21 cellular contexts compared by ENCODE assay signal in genomic region chr18:2147424-2147823, GRCh38.
DNase-seq lines count a peak whose midpoint lies in the region; ATAC-seq and TF ChIP-seq lines count a peak whose summit lies in the region.
"Had no signal": no experiment of that assay in that cellular context is flagged by ENCODE, and none has a peak within 500 bp of the region (broad histone marks: within the 10 kb centered on the region; RNA-seq: fewer than 3 reads in every experiment).

No MANE protein-coding gene starts in this region.

- ATAC-seq in HG02885 (IDR thresholded peaks at IDR 0.05; ENCODE audit: poor library complexity, unreplicated experiment), result no peak
- ATAC-seq: activated CD4-positive, alpha-beta T cell treated with anti-CD3 and anti-CD28 coated beads for 36 hours; left lobe of liver; upper lobe of right lung had no signal

- no peak overlapping the region for H3K27ac ChIP-seq in A673 (ENCODE audit: low read depth, low read length, poor library complexity, severe bottlenecking)
- H3K27ac ChIP-seq in endodermal cell (ENCODE audit: low read depth, low read length), result no peak overlapping the region
- H3K27ac ChIP-seq: C4-2B, Peyer's patch, upper lobe of right lung had no signal

- no peaks in the 10 kb centered on the region for H3K36me3 Mint-ChIP-seq in endodermal cell (ENCODE audit: low read depth)
- H3K36me3 Mint-ChIP-seq: naive B cell had no signal

- peaks cover 6% of the 10 kb centered on the region for H3K4me1 Mint-ChIP-seq in endodermal cell
- H3K4me1 Mint-ChIP-seq: activated CD4-positive, alpha-beta T cell treated with anti-CD3 and anti-CD28 coated beads for 36 hours; naive B cell had no signal

- no peak overlapping the region for H3K4me3 Mint-ChIP-seq in endodermal cell
- H3K4me3 Mint-ChIP-seq: activated CD4-positive, alpha-beta T cell treated with anti-CD3 and anti-CD28 coated beads for 36 hours; activated T-cell treated with anti-CD3 and anti-CD28 coated beads, Interleukin-2, amount 50 U/mL, for 24 hours; naive B cell had no signal

- H3K9me3 ChIP-seq in A673 (ENCODE audit: low read depth, low read length, poor library complexity, severe bottlenecking) (no peaks in the 10 kb centered on the region), endodermal cell (ENCODE audit: control insufficient read depth, low read length) (peaks cover 9% of the 10 kb centered on the region)
- H3K9me3 ChIP-seq: Peyer's patch, upper lobe of right lung had no signal

- 84% methylated on average over 5 of the region's 6 CpGs; no CpG with 5 or more reads in 1 of the 2 experiments for WGBS in endodermal cell (ENCODE audit: insufficient coverage in 1 of 2, insufficient read length in 1 of 2), 2 experiments

- DNase-seq in A673 (ENCODE audit: low spot score), result peak; percentile 29
- peak; percentile 16 for DNase-seq in HFF-Myc (ENCODE audit: extremely low read depth, low read depth)
- DNase-seq in amniotic epithelial cell (ENCODE audit: low read depth), result peak; percentile 37
- DNase-seq in fibroblast of mammary gland (ENCODE audit: low read depth), result peak; percentile 67
- DNase-seq in inferior parietal cortex (ENCODE audit: extremely low spot score), result no peak
- DNase-seq in endodermal cell, result no peak
- no peak for DNase-seq in activated CD4-positive, alpha-beta T cell treated with anti-CD3 and anti-CD28 coated beads, Interleukin-2, amount 50 U/mL, for 48 hours
- DNase-seq: activated CD4-positive, alpha-beta T cell treated with anti-CD3 and anti-CD28 coated beads for 36 hours; activated T-cell treated with anti-CD3 and anti-CD28 coated beads, Interleukin-2, amount 50 U/mL, for 24 hours; KG1; naive B cell; NCI-H1694; NCI-H510A treated with DMSO at 0.1 percent for 48 hours; nucleus accumbens; Peyer's patch; stimulated activated CD4-positive, alpha-beta T cell treated with anti-CD3 and anti-CD28 coated beads, Interleukin-1b, Interleukin-23, amount 100 ng/mL, for 48 hours; T-helper 1 cell; upper lobe of right lung had no signal

- H3K9ac ChIP-seq in endodermal cell (ENCODE audit: extremely low read depth, low read length, poor library complexity, severe bottlenecking), result no peak overlapping the region

- POLR2A ChIA-PET in A673 (lab: Charles Lee; ENCODE audit: low non-redundant PET), result no interaction called here

- intact Hi-C loops in A673 (cut with micrococcal nuclease; ENCODE audit: unreplicated experiment), result no loop called here

- TF ChIP-seq CTCF in A673 (conservative IDR thresholded peaks at IDR 0.05; ENCODE audit: low read depth, low read length) (no peak), HFF-Myc (IDR thresholded peaks at IDR 0.05; ENCODE audit: low read depth, low read length, missing control alignments) (no peak), fibroblast of mammary gland (conservative IDR thresholded peaks at IDR 0.05; ENCODE audit: control insufficient read depth, insufficient read depth, low read depth, low read length) (no peak), endodermal cell (conservative IDR thresholded peaks at IDR 0.05) (no peak)

- no peaks in the 10 kb centered on the region for H3K36me3 ChIP-seq in A673 (ENCODE audit: insufficient read depth, low read length, poor library complexity, severe bottlenecking)
- no peaks in the 10 kb centered on the region for H3K36me3 ChIP-seq in endodermal cell (ENCODE audit: control insufficient read depth, insufficient read depth, low read length)
- H3K36me3 ChIP-seq: Peyer's patch, upper lobe of right lung had no signal

- no TSS peak for BruUV-seq in A673 (replicated peaks; lab: Mats Ljungman, UMichigan)

- no peak overlapping the region for H3K4me3 ChIP-seq in A673 (ENCODE audit: low read depth, low read length, poor library complexity, severe bottlenecking)
- no peak overlapping the region for H3K4me3 ChIP-seq in HFF-Myc (replicated peaks; ENCODE audit: low read depth, low read length)
- H3K4me3 ChIP-seq in fibroblast of mammary gland (ENCODE audit: control insufficient read depth, low read depth, low read length), result no peak overlapping the region
- H3K4me3 ChIP-seq in endodermal cell (ENCODE audit: low read length), result no peak overlapping the region
- H3K4me3 ChIP-seq: Peyer's patch, upper lobe of right lung had no signal

- no peaks in the 10 kb centered on the region for H3K27me3 Mint-ChIP-seq in endodermal cell (ENCODE audit: insufficient read depth)
- H3K27me3 Mint-ChIP-seq: activated CD4-positive, alpha-beta T cell treated with anti-CD3 and anti-CD28 coated beads for 36 hours had no signal

- no peak overlapping the region for H3K27ac Mint-ChIP-seq in endodermal cell
- H3K27ac Mint-ChIP-seq: activated CD4-positive, alpha-beta T cell treated with anti-CD3 and anti-CD28 coated beads for 36 hours; activated T-cell treated with anti-CD3 and anti-CD28 coated beads, Interleukin-2, amount 50 U/mL, for 24 hours; naive B cell had no signal

- CTCF ChIA-PET in A673 (lab: Charles Lee), result no interaction called here

- H3K27me3 ChIP-seq in A673 (replicated peaks; ENCODE audit: insufficient read depth, low read depth, low read length, poor library complexity) (peaks cover 29% of the 10 kb centered on the region), endodermal cell (ENCODE audit: control insufficient read depth, insufficient read depth, low read length, poor library complexity, severe bottlenecking) (no peaks in the 10 kb centered on the region)
- H3K27me3 ChIP-seq: Peyer's patch, upper lobe of right lung had no signal

- H3K4me1 ChIP-seq in A673 (ENCODE audit: insufficient read depth, low read length, poor library complexity, severe bottlenecking), result no peaks in the 10 kb centered on the region
- no peaks in the 10 kb centered on the region for H3K4me1 ChIP-seq in endodermal cell (ENCODE audit: control insufficient read depth, insufficient read depth, low read length)
- H3K4me1 ChIP-seq: Peyer's patch, upper lobe of right lung had no signal

- H3K9me3 Mint-ChIP-seq in endodermal cell, result peaks cover 3% of the 10 kb centered on the region
- H3K9me3 Mint-ChIP-seq: activated T-cell treated with anti-CD3 and anti-CD28 coated beads, Interleukin-2, amount 50 U/mL, for 24 hours had no signal

Comparison
In these comparisons a context has a peak if more than half of its experiments do, and no peak if none do; other contexts are left out.
1. DNase-seq: peak in A673 (single experiment), HFF-Myc (single experiment), amniotic epithelial cell (single experiment) and fibroblast of mammary gland (single experiment); none in inferior parietal cortex (single experiment), endodermal cell (single experiment) and activated CD4-positive, alpha-beta T cell treated with anti-CD3 and anti-CD28 coated beads, Interleukin-2, amount 50 U/mL, for 48 hours (0 of 2).